ENCODE assay signal across 29 cellular contexts in the genomic region with DNA sequence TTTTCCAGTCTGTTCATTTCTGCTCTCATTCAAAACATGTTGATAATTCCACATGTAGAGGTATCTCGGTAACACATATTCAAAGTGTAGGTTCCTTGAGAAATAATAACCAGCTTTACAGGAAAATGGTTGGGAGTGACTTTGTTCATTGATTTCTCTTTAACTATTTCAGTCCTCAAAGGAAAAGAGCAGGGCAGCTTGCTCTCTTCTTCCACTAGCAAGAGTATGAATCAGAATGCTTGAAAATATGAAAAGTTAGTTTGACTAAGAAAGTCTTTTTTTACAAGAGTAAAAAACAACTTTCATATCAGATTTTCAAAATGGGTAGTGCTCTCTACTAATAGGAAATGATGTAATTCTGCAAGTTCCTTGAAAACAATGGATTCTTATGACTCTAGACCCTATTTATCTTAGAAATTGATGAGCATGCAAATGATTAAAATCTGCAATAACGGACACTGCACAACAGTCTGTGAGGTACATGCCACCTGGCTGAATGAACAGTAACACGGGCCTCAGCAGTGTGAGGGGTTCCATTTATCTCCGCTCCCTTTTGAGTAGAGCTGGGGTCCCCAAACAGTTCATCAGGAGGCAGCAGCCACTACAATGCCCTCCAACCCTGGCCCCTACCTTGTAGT.
DNase-seq lines count a peak whose midpoint lies in the region; ATAC-seq and TF ChIP-seq lines count a peak whose summit lies in the region.
"Had no signal": no experiment of that assay in that cellular context is flagged by ENCODE, and none has a peak within 500 bp of the region (broad histone marks: within the 10 kb centered on the region; RNA-seq: fewer than 3 reads in every experiment).

No MANE protein-coding gene starts in this region.

- WGBS in body of pancreas, 2 donors, result 65 to 74% methylated on average over 4 of the region's 4 CpGs
- WGBS in psoas muscle, 3 donors, result 84 to 88% (median 86%) methylated on average over 4 of the region's 4 CpGs

- TF ChIP-seq POLR2A in body of pancreas (IDR thresholded peaks at IDR 0.05), result no peak

- H3K27ac ChIP-seq in SK-N-MC, result 0 out of 2 replicates have a peak overlapping the region, but pooled peaks have one; percentile 15
- peak overlapping the region; percentile 27 to 75 (median 56) for H3K27ac ChIP-seq in body of pancreas
- peak overlapping the region; percentile 58 for H3K27ac ChIP-seq in psoas muscle
- H3K27ac ChIP-seq: coronary artery, PC-9, thoracic aorta had no signal

- H3K27ac Mint-ChIP-seq in activated T-cell treated with anti-CD3 and anti-CD28 coated beads, Interleukin-2, amount 50 U/mL, for 72 hours, result peak overlapping the region; percentile 70
- H3K27ac Mint-ChIP-seq: B cell; CD8-positive, alpha-beta T cell; effector memory CD8-positive, alpha-beta T cell; memory B cell had no signal

- peaks cover 11% of the 10 kb centered on the region for H3K4me1 Mint-ChIP-seq in activated T-cell treated with anti-CD3 and anti-CD28 coated beads, Interleukin-2, amount 50 U/mL, for 72 hours (ENCODE audit: low read depth)
- H3K4me1 Mint-ChIP-seq: B cell, memory B cell had no signal

- H3K9me3 ChIP-seq in SK-N-MC (ENCODE audit: low read depth, low read length) (no peaks in the 10 kb centered on the region), body of pancreas (no peaks in the 10 kb centered on the region), psoas muscle (no peaks in the 10 kb centered on the region)
- H3K9me3 ChIP-seq: heart right ventricle, thoracic aorta, uterus had no signal

- H3K27me3 ChIP-seq in body of pancreas (no peaks in the 10 kb centered on the region), psoas muscle (ENCODE audit: insufficient read depth in 3 of 3, low read length in 2 of 3) (no peaks in the 10 kb centered on the region)
- H3K27me3 ChIP-seq: heart right ventricle, uterus had no signal

- no peaks in the 10 kb centered on the region for H3K36me3 Mint-ChIP-seq in activated T-cell treated with anti-CD3 and anti-CD28 coated beads, Interleukin-2, amount 50 U/mL, for 72 hours (ENCODE audit: insufficient read depth in 2 of 2)
- H3K36me3 Mint-ChIP-seq: memory B cell had no signal

- H3K27me3 Mint-ChIP-seq in activated T-cell treated with anti-CD3 and anti-CD28 coated beads, Interleukin-2, amount 50 U/mL, for 72 hours (ENCODE audit: low read depth), result no peaks in the 10 kb centered on the region
- H3K27me3 Mint-ChIP-seq: B cell, memory B cell, progenitor cell of endocrine pancreas had no signal

- H3K4me3 Mint-ChIP-seq in activated T-cell treated with anti-CD3 and anti-CD28 coated beads, Interleukin-2, amount 50 U/mL, for 72 hours, result peak overlapping the region; percentile 17 to 53
- H3K4me3 Mint-ChIP-seq: B cell; CD8-positive, alpha-beta T cell; effector memory CD8-positive, alpha-beta T cell; memory B cell had no signal

- no peak overlapping the region for H3K9ac ChIP-seq in SK-N-MC (ENCODE audit: insufficient read length)

- DNase-seq in activated T-cell treated with anti-CD3 and anti-CD28 coated beads, Interleukin-2, amount 50 U/mL, for 72 hours, result no peak
- DNase-seq in activated T-cell treated with anti-CD3 and anti-CD28 coated beads, Interleukin-2, amount 50 U/mL, for 1 hour, result no peak
- no peak for DNase-seq in SK-N-MC (ENCODE audit: low read depth, low spot score)
- no peak for DNase-seq in body of pancreas
- DNase-seq in psoas muscle, result no peak
- no peak for DNase-seq in stimulated activated CD4-positive, alpha-beta T cell treated with anti-CD3 and anti-CD28 coated beads, Interleukin-12 subunit alpha, Interleukin-12 subunit beta, amount 100 ng/mL, for 4 hours
- DNase-seq in ureter (ENCODE audit: low spot score), result no peak
- no peak for DNase-seq in DMS153 treated with DMSO at 0.1 percent for 48 hours (lab: John Stamatoyannopoulos, UW; ENCODE audit: unreplicated experiment)
- DNase-seq: activated naive CD4-positive, alpha-beta T cell treated with Interleukin-2 at 50 U/mL for 16 hours; amygdala; CD8-positive, alpha-beta T cell; DMS 273 treated with DMSO at 0.1 percent for 48 hours; effector memory CD8-positive, alpha-beta T cell; erythroblast; foreskin fibroblast; heart right ventricle; NCI-H1048; NCI-H187; NCI-H526; NK-92 treated with Interleukin-12 subunit alpha and Interleukin-12 subunit beta, amount 100 ng/mL, for 24 hours; PC-9; Right ventricle myocardium superior; stimulated activated naive CD4-positive, alpha-beta T cell; uterus had no signal

- peaks cover 0 to 3% of the 10 kb centered on the region in 2 donors for H3K9me3 Mint-ChIP-seq in activated T-cell treated with anti-CD3 and anti-CD28 coated beads, Interleukin-2, amount 50 U/mL, for 72 hours
- H3K9me3 Mint-ChIP-seq: effector memory CD8-positive, alpha-beta T cell; memory B cell had no signal

- no peak overlapping the region for H3K4me3 ChIP-seq in SK-N-MC
- no peak overlapping the region for H3K4me3 ChIP-seq in body of pancreas
- no peak overlapping the region for H3K4me3 ChIP-seq in psoas muscle
- H3K4me3 ChIP-seq: coronary artery, heart right ventricle, PC-9, thoracic aorta, uterus had no signal

- peaks cover 40% of the 10 kb centered on the region for H3K4me1 ChIP-seq in body of pancreas
- H3K4me1 ChIP-seq in psoas muscle, result peaks cover 24% of the 10 kb centered on the region

- TF ChIP-seq CTCF in body of pancreas (IDR thresholded peaks at IDR 0.05) (no peak), psoas muscle (IDR thresholded peaks at IDR 0.05) (no peak)

- ATAC-seq in activated T-cell treated with anti-CD3 and anti-CD28 coated beads, Interleukin-2, amount 50 U/mL, for 72 hours (replicated peaks in 1 of 2), result peak; percentile 58 to 70
- ATAC-seq in body of pancreas (no peak), psoas muscle (no peak)
- ATAC-seq: CD8-positive, alpha-beta T cell; effector memory CD8-positive, alpha-beta T cell had no signal

- H3K36me3 ChIP-seq in SK-N-MC (ENCODE audit: insufficient read depth, low read length), result no peaks in the 10 kb centered on the region
- no peaks in the 10 kb centered on the region for H3K36me3 ChIP-seq in body of pancreas (replicated peaks in 1 of 2; ENCODE audit: insufficient read depth in 1 of 2, low read depth in 2 of 2)
- no peaks in the 10 kb centered on the region for H3K36me3 ChIP-seq in psoas muscle (ENCODE audit: insufficient read depth in 1 of 2, low read depth in 1 of 2)
- H3K36me3 ChIP-seq: thoracic aorta, uterus had no signal

- intact Hi-C loops in body of pancreas (cut with DNase I) (no loop called here), psoas muscle (cut with DNase I) (no loop called here)

Comparison
In these comparisons a context has a peak if more than half of its experiments do, and no peak if none do; other contexts are left out.
1. ATAC-seq: peak in activated T-cell treated with anti-CD3 and anti-CD28 coated beads, Interleukin-2, amount 50 U/mL, for 72 hours (2 of 2); none in body of pancreas (single experiment) and psoas muscle (0 of 4).
2. Peak in every context shown above with its lines, with median percentiles within 50 percentile points of each other: H3K27ac ChIP-seq.